1 cellular context compared by ENCODE assay signal in the genomic region with DNA sequence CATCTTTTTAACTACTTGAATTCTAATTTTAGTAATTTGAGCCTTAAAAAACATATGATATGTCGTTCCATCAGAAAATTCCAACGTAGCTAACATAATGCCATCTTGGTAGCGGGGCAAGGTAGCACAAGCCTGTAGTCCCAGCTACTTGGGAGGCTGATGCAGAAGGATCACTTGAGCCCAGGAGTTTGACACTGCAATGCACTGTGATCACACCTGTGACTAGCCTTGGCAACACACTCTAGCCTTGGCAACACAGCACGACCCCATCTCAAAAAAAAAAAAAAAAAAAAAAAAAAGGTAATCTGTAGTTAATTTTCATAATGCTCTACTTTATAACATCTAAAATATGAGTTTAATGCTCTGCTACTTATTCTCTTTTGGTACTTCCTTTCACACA.
TF ChIP-seq lines count a peak whose summit lies in the region.

No MANE protein-coding gene starts in this region.

TF ChIP-seq in IMR-90, 13 proteins besides CTCF, POLR2A, EP300 and RAD21:
- TF ChIP-seq MXI1 (IDR thresholded peaks at IDR 0.05; ENCODE audit: borderline replicate concordance, low read depth, low read length) (no peak), BHLHE40 (IDR thresholded peaks at IDR 0.05; ENCODE audit: low read depth, low read length) (no peak), RCOR1 (IDR thresholded peaks at IDR 0.05; ENCODE audit: insufficient replicate concordance, low read length) (no peak), CEBPB (IDR thresholded peaks at IDR 0.05; ENCODE audit: low read depth, low read length) (no peak), SMC3 (IDR thresholded peaks at IDR 0.05; ENCODE audit: low read depth, low read length) (no peak), NFE2L2 (IDR thresholded peaks at IDR 0.05; ENCODE audit: low read depth, low read length) (no peak), RFX5 (IDR thresholded peaks at IDR 0.05; ENCODE audit: low read depth, low read length) (no peak), FOS (IDR thresholded peaks at IDR 0.05; ENCODE audit: low read depth, low read length) (no peak), MAZ (IDR thresholded peaks at IDR 0.05; ENCODE audit: borderline replicate concordance, low read depth, low read length) (no peak), CHD1 (IDR thresholded peaks at IDR 0.05; ENCODE audit: low read depth, low read length) (no peak), MAFK (IDR thresholded peaks at IDR 0.05; ENCODE audit: low read depth, low read length) (no peak)
- TF ChIP-seq, protein P1, sequence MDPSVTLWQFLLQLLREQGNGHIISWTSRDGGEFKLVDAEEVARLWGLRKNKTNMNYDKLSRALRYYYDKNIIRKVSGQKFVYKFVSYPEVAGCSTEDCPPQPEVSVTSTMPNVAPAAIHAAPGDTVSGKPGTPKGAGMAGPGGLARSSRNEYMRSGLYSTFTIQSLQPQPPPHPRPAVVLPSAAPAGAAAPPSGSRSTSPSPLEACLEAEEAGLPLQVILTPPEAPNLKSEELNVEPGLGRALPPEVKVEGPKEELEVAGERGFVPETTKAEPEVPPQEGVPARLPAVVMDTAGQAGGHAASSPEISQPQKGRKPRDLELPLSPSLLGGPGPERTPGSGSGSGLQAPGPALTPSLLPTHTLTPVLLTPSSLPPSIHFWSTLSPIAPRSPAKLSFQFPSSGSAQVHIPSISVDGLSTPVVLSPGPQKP (IDR thresholded peaks at IDR 0.05; ENCODE audit: borderline replicate concordance, low read depth, low read length): no peak
- TF ChIP-seq, protein P2, sequence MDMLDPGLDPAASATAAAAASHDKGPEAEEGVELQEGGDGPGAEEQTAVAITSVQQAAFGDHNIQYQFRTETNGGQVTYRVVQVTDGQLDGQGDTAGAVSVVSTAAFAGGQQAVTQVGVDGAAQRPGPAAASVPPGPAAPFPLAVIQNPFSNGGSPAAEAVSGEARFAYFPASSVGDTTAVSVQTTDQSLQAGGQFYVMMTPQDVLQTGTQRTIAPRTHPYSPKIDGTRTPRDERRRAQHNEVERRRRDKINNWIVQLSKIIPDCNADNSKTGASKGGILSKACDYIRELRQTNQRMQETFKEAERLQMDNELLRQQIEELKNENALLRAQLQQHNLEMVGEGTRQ (IDR thresholded peaks at IDR 0.05; ENCODE audit: low read depth, low read length): no peak
